Comparison of ENCODE assay signal across 1 cellular context in genomic region chr18:31566576-31567306, GRCh38.
TF ChIP-seq lines count a peak whose summit lies in the region.

No MANE protein-coding gene starts in this region.

TF ChIP-seq in HepG2, 621 proteins besides CTCF, POLR2A, EP300 and RAD21 (continued from another document and continues in another):
- no peak for TF ChIP-seq ZHX1 (CRISPR knock-in tag; IDR thresholded peaks at IDR 0.05; ENCODE audit: low read depth)
- TF ChIP-seq ZNF367 (CRISPR knock-in tag; IDR thresholded peaks at IDR 0.05; ENCODE audit: borderline replicate concordance) = no peak
- TF ChIP-seq RNF2 (conservative IDR thresholded peaks at IDR 0.05; ENCODE audit: low read depth) = no peak
- TF ChIP-seq FOXP1 (IDR thresholded peaks at IDR 0.05) = no peak
- peak; percentile 2; the same call in 1 of the 2 replicates for TF ChIP-seq FOXP1 (CRISPR knock-in tag; IDR thresholded peaks at IDR 0.05)
- TF ChIP-seq ADNP (CRISPR knock-in tag; IDR thresholded peaks at IDR 0.05) = no peak
- no peak for TF ChIP-seq RFXANK (CRISPR knock-in tag; IDR thresholded peaks at IDR 0.05)
- no peak for TF ChIP-seq NFE2L1 (CRISPR knock-in tag; IDR thresholded peaks at IDR 0.05; ENCODE audit: borderline replicate concordance)
- TF ChIP-seq ZNF781 (CRISPR knock-in tag; IDR thresholded peaks at IDR 0.05; ENCODE audit: borderline replicate concordance, not compliant biosample characterization) = peak; percentile 9
- no peak for TF ChIP-seq ZNF775 (CRISPR knock-in tag; IDR thresholded peaks at IDR 0.05; ENCODE audit: borderline replicate concordance)
- peak; percentile 46; the same call in 1 of the 2 replicates for TF ChIP-seq ELF3 (CRISPR knock-in tag; IDR thresholded peaks at IDR 0.05)
- TF ChIP-seq HMGXB3 (CRISPR knock-in tag; IDR thresholded peaks at IDR 0.05; ENCODE audit: borderline replicate concordance) = no peak
- 0 out of 2 replicates have a peak, but pooled peaks have one; percentile 10 for TF ChIP-seq ZSCAN5A (CRISPR knock-in tag; IDR thresholded peaks at IDR 0.05; ENCODE audit: borderline replicate concordance)
- no peak for TF ChIP-seq ZNF574 (CRISPR knock-in tag; IDR thresholded peaks at IDR 0.05)
- no peak for TF ChIP-seq THYN1 (CRISPR knock-in tag; IDR thresholded peaks at IDR 0.05; ENCODE audit: borderline replicate concordance, low read depth)
- no peak for TF ChIP-seq SIN3A (IDR thresholded peaks at IDR 0.05; ENCODE audit: borderline replicate concordance, low read depth, low read length)
- TF ChIP-seq PAXIP1 (CRISPR knock-in tag; conservative IDR thresholded peaks at IDR 0.05) = peak; percentile 71
- no peak for TF ChIP-seq BORCS8-MEF2B (CRISPR knock-in tag; IDR thresholded peaks at IDR 0.05)
- TF ChIP-seq ZMYM4 (CRISPR knock-in tag; IDR thresholded peaks at IDR 0.05) = peak; percentile 59
- TF ChIP-seq ZNF17 (CRISPR knock-in tag; IDR thresholded peaks at IDR 0.05) = no peak
- no peak for TF ChIP-seq MIXL1 (CRISPR knock-in tag; IDR thresholded peaks at IDR 0.05)
- peak; percentile 24; the same call in 1 of the 2 replicates for TF ChIP-seq SOX5 (CRISPR knock-in tag; IDR thresholded peaks at IDR 0.05; ENCODE audit: borderline replicate concordance)
- 0 out of 2 replicates have a peak, but pooled peaks have one; percentile 49 for TF ChIP-seq ATF3 (CRISPR knock-in tag; IDR thresholded peaks at IDR 0.05)
- no peak for TF ChIP-seq NFKBIZ (CRISPR knock-in tag; IDR thresholded peaks at IDR 0.05)
- TF ChIP-seq ZNF430 (CRISPR knock-in tag; IDR thresholded peaks at IDR 0.05) = 0 out of 2 replicates have a peak, but pooled peaks have one; percentile 52
- TF ChIP-seq SOX6 (IDR thresholded peaks at IDR 0.05) = no peak
- TF ChIP-seq SOX6 (CRISPR knock-in tag; IDR thresholded peaks at IDR 0.05) = peak; percentile 53; the same call in 1 of the 2 replicates
- peak; percentile 47; the same call in 1 of the 2 replicates for TF ChIP-seq GATAD2A (CRISPR knock-in tag; IDR thresholded peaks at IDR 0.05)
- TF ChIP-seq ZBTB26 (CRISPR knock-in tag; IDR thresholded peaks at IDR 0.05; ENCODE audit: borderline replicate concordance) = no peak
- 0 out of 2 replicates have a peak, but pooled peaks have one; percentile 37 for TF ChIP-seq ARNTL (CRISPR knock-in tag; IDR thresholded peaks at IDR 0.05)
- TF ChIP-seq ZMYM3 (CRISPR knock-in tag; IDR thresholded peaks at IDR 0.05) = peak; percentile 21; the same call in 1 of the 2 replicates
- TF ChIP-seq ARNT2 (CRISPR knock-in tag; IDR thresholded peaks at IDR 0.05; ENCODE audit: low read depth) = no peak
- no peak for TF ChIP-seq MATR3 (CRISPR knock-in tag; IDR thresholded peaks at IDR 0.05)
- TF ChIP-seq FOXA3 (CRISPR knock-in tag; IDR thresholded peaks at IDR 0.05) = 0 out of 2 replicates have a peak, but pooled peaks have one; percentile 18
- TF ChIP-seq DPF2 (CRISPR knock-in tag; IDR thresholded peaks at IDR 0.05; ENCODE audit: borderline replicate concordance, low read depth) = peak; percentile 39; the same call in 1 of the 2 replicates
- TF ChIP-seq ZNF33B (CRISPR knock-in tag; IDR thresholded peaks at IDR 0.05) = no peak
- peak; percentile 95; the same call in 1 of the 2 replicates for TF ChIP-seq THRA (CRISPR knock-in tag; IDR thresholded peaks at IDR 0.05; ENCODE audit: borderline replicate concordance)
- no peak for TF ChIP-seq PCBP2 (optimal IDR thresholded peaks at IDR 0.05; ENCODE audit: low read depth, low read length, poor library complexity, severe bottlenecking)
- peak; percentile 40; the same call in 1 of the 2 replicates for TF ChIP-seq HMG20A (CRISPR knock-in tag; IDR thresholded peaks at IDR 0.05; ENCODE audit: borderline replicate concordance)
- peak; percentile 20; the same call in 1 of the 2 replicates for TF ChIP-seq HOMEZ (CRISPR knock-in tag; IDR thresholded peaks at IDR 0.05; ENCODE audit: low read depth)
- TF ChIP-seq THAP11 (CRISPR knock-in tag; IDR thresholded peaks at IDR 0.05) = no peak
- no peak for TF ChIP-seq ZNF431 (CRISPR knock-in tag; IDR thresholded peaks at IDR 0.05; ENCODE audit: borderline replicate concordance, low read depth)
- no peak for TF ChIP-seq HDAC6 (IDR thresholded peaks at IDR 0.05; ENCODE audit: low read depth, low read length)
- TF ChIP-seq KLF16 (CRISPR knock-in tag; IDR thresholded peaks at IDR 0.05) = no peak
- 0 out of 2 replicates have a peak, but pooled peaks have one; percentile 11 for TF ChIP-seq ZNF331 (CRISPR knock-in tag; IDR thresholded peaks at IDR 0.05)
